Comparison of ENCODE assay signal across 32 cellular contexts in genomic region chr7:137480401-137480800, GRCh38.
"Had no signal": no experiment of that assay in that cellular context is flagged by ENCODE, and none has a peak within 500 bp of the region (broad histone marks: within the 10 kb centered on the region; RNA-seq: fewer than 3 reads in every experiment).

No MANE protein-coding gene starts in this region.

- H3K4me3 ChIP-seq: ascending aorta, cardiac muscle cell, colonic mucosa, Peyer's patch had no signal

- H3K4me1 ChIP-seq: ascending aorta, colonic mucosa, Peyer's patch had no signal

- H3K27ac ChIP-seq: ascending aorta, cardiac muscle cell, colonic mucosa, Peyer's patch, RWPE1, VCaP had no signal

- H3K36me3 Mint-ChIP-seq: activated naive CD4-positive, alpha-beta T cell treated with anti-CD3 and anti-CD28 coated beads, Interleukin-2, amount 50 U/mL, for 24 hours; activated naive CD8-positive, alpha-beta T cell treated with anti-CD3 and anti-CD28 coated beads, Interleukin-2, amount 10 ng/mL, durations not matched to agents 7 days and 5 days had no signal

- DNase-seq: activated B cell treated with CpG ODN at 0.5 μM for 24 hours; activated CD4-positive, alpha-beta T cell treated with anti-CD3 and anti-CD28 coated beads for 4 hours; activated CD4-positive, CD25-positive, alpha-beta regulatory T cell treated with anti-CD3 and anti-CD28 coated beads, Interleukin-2, amount 50 U/mL, for 72 hours; activated CD8-positive, alpha-beta T cell treated with anti-CD3 and anti-CD28 coated beads for 36 hours; activated gamma-delta T cell; activated naive CD4-positive, alpha-beta T cell treated with Interleukin-2 at 50 U/mL for 16 hours; activated naive CD8-positive, alpha-beta T cell treated with anti-CD3 and anti-CD28 coated beads, Interleukin-2, amount 10 ng/mL, durations not matched to agents 7 days and 5 days; activated T-cell treated with anti-CD3 and anti-CD28 coated beads, Interleukin-2, amount 50 U/mL, for 1 hour; activated T-cell treated with anti-CD3 and anti-CD28 coated beads, Interleukin-2, amount 50 U/mL, for 72 hours; amygdala; colonic mucosa; NCI-H1092; NCI-H1436 treated with DMSO at 0.1 percent for 48 hours; NCI-H1694 treated with DMSO at 0.1 percent for 48 hours; NCI-H2029; NCI-H345; NK-92 treated with Interleukin-12 subunit alpha and Interleukin-12 subunit beta, amount 100 ng/mL, for 24 hours; PC-3; Peyer's patch; SIG-M5; T-helper 1 cell; T-helper 2 cell; T-helper 9 cell had no signal

- H3K4me3 Mint-ChIP-seq: activated B cell treated with CpG ODN at 0.5 μM for 24 hours; activated CD8-positive, alpha-beta T cell treated with anti-CD3 and anti-CD28 coated beads for 36 hours; activated naive CD4-positive, alpha-beta T cell treated with anti-CD3 and anti-CD28 coated beads, Interleukin-2, amount 50 U/mL, for 24 hours; activated naive CD8-positive, alpha-beta T cell treated with anti-CD3 and anti-CD28 coated beads, Interleukin-2, amount 10 ng/mL, durations not matched to agents 7 days and 5 days; activated T-cell treated with anti-CD3 and anti-CD28 coated beads, Interleukin-2, amount 50 U/mL, for 72 hours; activated T-helper 17 cell treated with anti-CD3 and anti-CD28 coated beads, Interleukin-2, amount 50 U/mL, for 72 hours; central memory CD8-positive, alpha-beta T cell had no signal

- H3K27me3 ChIP-seq: ascending aorta, cardiac muscle cell, colonic mucosa, Peyer's patch had no signal

- H3K27ac Mint-ChIP-seq: activated B cell treated with CpG ODN at 0.5 μM for 24 hours; activated CD8-positive, alpha-beta T cell treated with anti-CD3 and anti-CD28 coated beads for 36 hours; activated naive CD4-positive, alpha-beta T cell treated with anti-CD3 and anti-CD28 coated beads, Interleukin-2, amount 50 U/mL, for 24 hours; activated naive CD8-positive, alpha-beta T cell treated with anti-CD3 and anti-CD28 coated beads, Interleukin-2, amount 10 ng/mL, durations not matched to agents 7 days and 5 days; activated T-cell treated with anti-CD3 and anti-CD28 coated beads, Interleukin-2, amount 50 U/mL, for 72 hours; activated T-helper 17 cell treated with anti-CD3 and anti-CD28 coated beads, Interleukin-2, amount 50 U/mL, for 72 hours had no signal

- H3K9me3 ChIP-seq: ascending aorta, colonic mucosa, Peyer's patch had no signal

- H3K9me3 Mint-ChIP-seq: activated CD8-positive, alpha-beta T cell treated with anti-CD3 and anti-CD28 coated beads for 36 hours had no signal

- H3K4me1 Mint-ChIP-seq: activated B cell treated with CpG ODN at 0.5 μM for 24 hours; activated naive CD4-positive, alpha-beta T cell treated with anti-CD3 and anti-CD28 coated beads, Interleukin-2, amount 50 U/mL, for 24 hours; activated naive CD8-positive, alpha-beta T cell treated with anti-CD3 and anti-CD28 coated beads, Interleukin-2, amount 10 ng/mL, durations not matched to agents 7 days and 5 days; activated T-helper 17 cell treated with anti-CD3 and anti-CD28 coated beads, Interleukin-2, amount 50 U/mL, for 72 hours; central memory CD8-positive, alpha-beta T cell had no signal

- H3K36me3 ChIP-seq: ascending aorta, cardiac muscle cell, colonic mucosa, Peyer's patch had no signal

- H3K27me3 Mint-ChIP-seq: activated B cell treated with CpG ODN at 0.5 μM for 24 hours; activated CD8-positive, alpha-beta T cell treated with anti-CD3 and anti-CD28 coated beads for 36 hours; central memory CD8-positive, alpha-beta T cell had no signal

- ATAC-seq: activated CD8-positive, alpha-beta T cell treated with anti-CD3 and anti-CD28 coated beads for 36 hours; activated T-cell treated with anti-CD3 and anti-CD28 coated beads, Interleukin-2, amount 50 U/mL, for 72 hours; activated T-helper 17 cell treated with anti-CD3 and anti-CD28 coated beads, Interleukin-2, amount 50 U/mL, for 72 hours; PC-3; Right ventricle myocardium inferior; SK-N-SH treated with all-trans-retinoic acid at 6 μM for 48 hours had no signal
